22 cellular contexts compared by ENCODE assay signal in the genomic region with DNA sequence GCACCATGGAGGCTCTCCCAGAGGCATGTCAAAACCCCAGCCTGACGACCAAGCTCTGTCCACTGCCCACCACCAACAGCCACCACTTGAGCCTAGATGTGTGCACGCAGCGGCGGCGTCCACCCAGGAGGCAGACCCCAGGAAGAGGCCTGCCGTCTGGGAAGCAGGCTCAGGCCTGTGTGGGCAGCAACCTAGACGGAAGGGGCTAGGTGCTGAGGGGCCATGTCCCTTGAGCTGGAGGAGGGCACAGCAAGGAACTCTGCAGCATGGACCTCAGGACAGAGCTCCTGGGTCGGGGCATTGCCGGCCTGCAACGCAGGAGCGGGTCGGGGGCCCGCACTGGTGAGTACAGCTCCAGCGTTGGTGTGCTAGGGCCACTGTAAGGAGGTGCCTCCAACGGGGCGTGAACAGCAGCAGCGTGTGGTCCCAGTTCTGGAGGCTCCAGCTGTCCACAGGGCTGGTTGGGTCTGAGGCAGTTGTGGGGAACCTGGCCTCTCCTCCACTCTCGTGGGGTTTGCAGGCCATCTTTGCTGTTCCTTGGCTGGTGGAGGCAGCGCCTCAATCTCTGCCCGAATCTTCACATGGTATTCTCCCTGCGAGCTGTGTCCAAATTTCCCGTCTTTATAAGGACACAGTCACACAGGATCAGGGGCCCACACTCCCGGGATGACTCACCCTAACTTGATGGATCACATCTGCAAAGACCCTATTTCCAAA. TPM values are rescaled to one million over a fixed set of nuclear protein-coding genes. Genes with fewer than 3 reads are reported as not detected.
DNase-seq lines count a peak whose midpoint lies in the region; ATAC-seq and TF ChIP-seq lines count a peak whose summit lies in the region.
"Had no signal": no experiment of that assay in that cellular context is flagged by ENCODE, and none has a peak within 500 bp of the region (broad histone marks: within the 10 kb centered on the region; RNA-seq: fewer than 3 reads in every experiment).

No MANE protein-coding gene starts in this region.

- H3K27ac ChIP-seq in right atrium auricular region (no peak overlapping the region), MM.1S (ENCODE audit: low read length) (no peak overlapping the region)
- H3K27ac ChIP-seq: adrenal gland, coronary artery, pancreas, right lobe of liver had no signal

- no peak for TF ChIP-seq CTCF in right atrium auricular region (IDR thresholded peaks at IDR 0.05)
- no peak for TF ChIP-seq CTCF in fibroblast of villous mesenchyme (IDR thresholded peaks at IDR 0.05; ENCODE audit: insufficient read depth, low read depth, low read length)
- no peak for TF ChIP-seq CTCF in MM.1S (IDR thresholded peaks at IDR 0.05; ENCODE audit: low read length)

- H3K9me3 ChIP-seq in right atrium auricular region = no peaks in the 10 kb centered on the region
- no peaks in the 10 kb centered on the region for H3K9me3 ChIP-seq in MM.1S (replicated peaks; ENCODE audit: insufficient read depth, low read length)
- H3K9me3 ChIP-seq: adrenal gland, pancreas, right lobe of liver had no signal

- no peaks in the 10 kb centered on the region for H3K9me2 ChIP-seq in MM.1S (replicated peaks; ENCODE audit: insufficient read depth, low read length)

- no peak overlapping the region for H3K4me2 ChIP-seq in MM.1S (ENCODE audit: low read depth, low read length)

- no peaks in the 10 kb centered on the region for H3F3A ChIP-seq in MM.1S (ENCODE audit: insufficient read depth, low read length)

- H3K4me1 ChIP-seq in right atrium auricular region (peaks cover 0 to 29% of the 10 kb centered on the region in 2 donors), MM.1S (ENCODE audit: low read length) (no peaks in the 10 kb centered on the region)

- no peaks in the 10 kb centered on the region for H3K79me2 ChIP-seq in MM.1S (ENCODE audit: low read length)

- H3K36me3 ChIP-seq in right atrium auricular region (no peaks in the 10 kb centered on the region), MM.1S (replicated peaks; ENCODE audit: insufficient read depth, low read length) (no peaks in the 10 kb centered on the region)
- H3K36me3 ChIP-seq: adrenal gland, pancreas, right lobe of liver had no signal

- DNase-seq in cardiac septum (ENCODE audit: low spot score) = peak; percentile 73
- DNase-seq in right atrium auricular region (ENCODE audit: low spot score) = no peak
- DNase-seq in fibroblast of villous mesenchyme (ENCODE audit: low read depth) = peak; percentile 12
- DNase-seq in posterior vena cava (ENCODE audit: low spot score) = peak; percentile 75
- no peak for DNase-seq in DMS79 treated with DMSO at 0.1 percent for 48 hours (lab: John Stamatoyannopoulos, UW)
- no peak for DNase-seq in amniotic stem cell (lab: John Stamatoyannopoulos, UW)
- no peak for DNase-seq in MM.1S
- DNase-seq: ACHN; activated B cell treated with CpG ODN at 0.5 μM for 24 hours; activated CD4-positive, alpha-beta memory T cell treated with anti-CD3 and anti-CD28 coated beads, Interleukin-2, amount 10 ng/mL, durations not matched to agents 7 days and 5 days; activated gamma-delta T cell; activated T-cell treated with anti-CD3 and anti-CD28 coated beads for 4 hours; effector memory CD8-positive, alpha-beta T cell; NCI-H1417 treated with DMSO at 0.1 percent for 48 hours; stimulated activated naive CD8-positive, alpha-beta T cell treated with anti-CD3 and anti-CD28 coated beads, Interleukin-15, amount 100 ng/mL, for 72 hours; T-helper 9 cell had no signal

- H3K9ac ChIP-seq in MM.1S (ENCODE audit: low read length) = no peak overlapping the region

- intact Hi-C loops in cardiac septum (cut with DNase I) = no loop called here
- intact Hi-C loops in posterior vena cava (cut with DNase I) = loop anchor here (5.0 kb wide), 1 partner anchor 49 kb away; no protein-coding TSS in a partner anchor

- H2AFZ ChIP-seq in MM.1S (ENCODE audit: low read length) = no peak overlapping the region

- H3K4me3 ChIP-seq in right atrium auricular region (no peak overlapping the region), fibroblast of villous mesenchyme (ENCODE audit: low read depth, low read length) (no peak overlapping the region), MM.1S (ENCODE audit: low read length) (no peak overlapping the region)
- H3K4me3 ChIP-seq: adrenal gland, coronary artery, pancreas, right lobe of liver had no signal

- no peaks in the 10 kb centered on the region for H4K20me1 ChIP-seq in MM.1S (ENCODE audit: insufficient read depth, low read length)

- H3K27me3 ChIP-seq in right atrium auricular region (no peaks in the 10 kb centered on the region), MM.1S (replicated peaks; ENCODE audit: insufficient read depth, low read length) (peaks cover 12% of the 10 kb centered on the region)
- H3K27me3 ChIP-seq: adrenal gland, pancreas, right lobe of liver had no signal

- no peak for ATAC-seq in GM18520 (IDR thresholded peaks at IDR 0.05; ENCODE audit: unreplicated experiment)
- ATAC-seq: effector memory CD8-positive, alpha-beta T cell; natural killer cell treated with Interleukin-12 subunit alpha and Interleukin-12 subunit beta and Interleukin-15 and Interleukin-18, amount 100 ng/mL, for 72 hours; stimulated activated naive CD8-positive, alpha-beta T cell treated with anti-CD3 and anti-CD28 coated beads, Interleukin-15, amount 100 ng/mL, for 72 hours had no signal

RNA-seq across cellular contexts. Expression of gene ZBTB42, which starts 20.5 kb away (rescaled TPM):
- 8.6 TPM for total RNA-seq in cardiac septum
- 1 to 10 TPM; 8.5 to 9.0 TPM for total RNA-seq in right atrium auricular region
- 3.5 and 4.3 TPM in 2 replicates for total RNA-seq in fibroblast of villous mesenchyme
- 1 to 10 TPM; 3.3 to 3.8 TPM for total RNA-seq in posterior vena cava

RNA-seq across cellular contexts. Expression of gene AKT1, which starts 25.8 kb away (rescaled TPM):
- total RNA-seq in cardiac septum (172 TPM), right atrium auricular region (10 to 100 TPM; 77.7 to 93.8 TPM), fibroblast of villous mesenchyme (233 and 261 TPM in 2 replicates), posterior vena cava (100 to 1,000 TPM; 115 to 143 TPM)

RNA-seq across cellular contexts. Expression of gene CEP170B, which starts 43.7 kb away (rescaled TPM):
- 19.2 TPM for total RNA-seq in cardiac septum
- total RNA-seq in right atrium auricular region = 10 to 100 TPM in 1 of 2 donors, 1 to 10 TPM in 1; 7.9 to 15.1 TPM
- 19.4 and 22.5 TPM in 2 replicates for total RNA-seq in fibroblast of villous mesenchyme
- total RNA-seq in posterior vena cava = 10 to 100 TPM; 26.8 to 47.0 TPM

Comparison
In these comparisons a context has a peak if more than half of its experiments do, and no peak if none do; other contexts are left out.
1. DNase-seq: peak in cardiac septum (single experiment), fibroblast of villous mesenchyme (single experiment) and posterior vena cava (single experiment); none in right atrium auricular region (single experiment), DMS79 treated with DMSO at 0.1 percent for 48 hours (single experiment), amniotic stem cell (single experiment) and MM.1S (single experiment).